25 cellular contexts compared by ENCODE assay signal in genomic region chr9:80188579-80188978, GRCh38.
"Had no signal": no experiment of that assay in that cellular context is flagged by ENCODE, and none has a peak within 500 bp of the region (broad histone marks: within the 10 kb centered on the region; RNA-seq: fewer than 3 reads in every experiment).

No MANE protein-coding gene starts in this region.

- ATAC-seq: activated CD4-positive, alpha-beta T cell treated with anti-CD3 and anti-CD28 coated beads for 36 hours; activated T-helper 17 cell treated with anti-CD3 and anti-CD28 coated beads, Interleukin-2, amount 50 U/mL, for 72 hours; heart right ventricle; left lung; natural killer cell; pancreas; psoas muscle had no signal

- H3K4me1 ChIP-seq: heart right ventricle, left lung, pancreas, psoas muscle, right atrium auricular region, tibial artery had no signal

- H3K27me3 Mint-ChIP-seq: activated T-cell treated with anti-CD3 and anti-CD28 coated beads, Interleukin-2, amount 50 U/mL, for 24 hours; activated T-helper 17 cell treated with anti-CD3 and anti-CD28 coated beads, Interleukin-2, amount 50 U/mL, for 72 hours had no signal

- H3K27ac ChIP-seq: heart right ventricle, left lung, pancreas, psoas muscle, right atrium auricular region, tibial artery had no signal

- H3K36me3 ChIP-seq: heart right ventricle, left lung, pancreas, right atrium auricular region, tibial artery had no signal

- H3K27ac Mint-ChIP-seq: activated CD4-positive, alpha-beta T cell treated with anti-CD3 and anti-CD28 coated beads for 36 hours; activated naive CD8-positive, alpha-beta T cell treated with anti-CD3 and anti-CD28 coated beads for 36 hours; activated T-cell treated with anti-CD3 and anti-CD28 coated beads, Interleukin-2, amount 50 U/mL, for 24 hours; activated T-helper 17 cell treated with anti-CD3 and anti-CD28 coated beads, Interleukin-2, amount 50 U/mL, for 72 hours; natural killer cell; stimulated activated naive CD8-positive, alpha-beta T cell treated with anti-CD3 and anti-CD28 coated beads, Interleukin-15, Interleukin-2, amounts not matched to agents 100 ng/mL and 50 ng/mL, for 24 hours had no signal

- H3K4me3 ChIP-seq: heart right ventricle, left lung, lung, pancreas, psoas muscle, right atrium auricular region, tibial artery had no signal

- H3K9me3 ChIP-seq: heart right ventricle, pancreas, psoas muscle, right atrium auricular region, tibial artery had no signal

- H3K4me3 Mint-ChIP-seq: activated CD4-positive, alpha-beta T cell treated with anti-CD3 and anti-CD28 coated beads for 36 hours; activated naive CD8-positive, alpha-beta T cell treated with anti-CD3 and anti-CD28 coated beads for 36 hours; activated T-cell treated with anti-CD3 and anti-CD28 coated beads, Interleukin-2, amount 50 U/mL, for 24 hours; activated T-helper 17 cell treated with anti-CD3 and anti-CD28 coated beads, Interleukin-2, amount 50 U/mL, for 72 hours; natural killer cell; stimulated activated naive CD8-positive, alpha-beta T cell treated with anti-CD3 and anti-CD28 coated beads, Interleukin-15, Interleukin-2, amounts not matched to agents 100 ng/mL and 50 ng/mL, for 24 hours had no signal

- H3K36me3 Mint-ChIP-seq: activated naive CD8-positive, alpha-beta T cell treated with anti-CD3 and anti-CD28 coated beads for 36 hours; natural killer cell had no signal

- DNase-seq: activated CD4-positive, alpha-beta T cell treated with anti-CD3 and anti-CD28 coated beads for 36 hours; activated CD4-positive, alpha-beta T cell treated with anti-CD3 and anti-CD28 coated beads, Interleukin-2, amount 50 U/mL, for 4 hours; activated CD8-positive, alpha-beta memory T cell treated with anti-CD3 and anti-CD28 coated beads for 24 hours; activated CD8-positive, alpha-beta memory T cell treated with anti-CD3 and anti-CD28 coated beads, Interleukin-2, amount 50 U/mL, for 4 hours; activated naive CD4-positive, alpha-beta T cell; activated naive CD8-positive, alpha-beta T cell treated with anti-CD3 and anti-CD28 coated beads for 36 hours; activated T-cell treated with anti-CD3 and anti-CD28 coated beads, Interleukin-2, amount 50 U/mL, for 24 hours; central memory CD4-positive, alpha-beta T cell; dermis blood vessel endothelial cell; effector CD8-positive, alpha-beta T cell; erythroblast; foreskin fibroblast; heart right ventricle; kidney; left lung; natural killer cell; pancreas; psoas muscle; stimulated activated CD4-positive, alpha-beta T cell treated with anti-CD3 and anti-CD28 coated beads, Interleukin-4, amount 100 ng/mL, for 24 hours; substantia nigra; tibial artery had no signal

- H3K9me3 Mint-ChIP-seq: activated naive CD8-positive, alpha-beta T cell treated with anti-CD3 and anti-CD28 coated beads for 36 hours; activated T-cell treated with anti-CD3 and anti-CD28 coated beads, Interleukin-2, amount 50 U/mL, for 24 hours; activated T-helper 17 cell treated with anti-CD3 and anti-CD28 coated beads, Interleukin-2, amount 50 U/mL, for 72 hours; stimulated activated naive CD8-positive, alpha-beta T cell treated with anti-CD3 and anti-CD28 coated beads, Interleukin-15, Interleukin-2, amounts not matched to agents 100 ng/mL and 50 ng/mL, for 24 hours had no signal

- H3K4me1 Mint-ChIP-seq: activated CD4-positive, alpha-beta T cell treated with anti-CD3 and anti-CD28 coated beads for 36 hours; activated naive CD8-positive, alpha-beta T cell treated with anti-CD3 and anti-CD28 coated beads for 36 hours; activated T-helper 17 cell treated with anti-CD3 and anti-CD28 coated beads, Interleukin-2, amount 50 U/mL, for 72 hours; natural killer cell had no signal
